In the genomic region with DNA sequence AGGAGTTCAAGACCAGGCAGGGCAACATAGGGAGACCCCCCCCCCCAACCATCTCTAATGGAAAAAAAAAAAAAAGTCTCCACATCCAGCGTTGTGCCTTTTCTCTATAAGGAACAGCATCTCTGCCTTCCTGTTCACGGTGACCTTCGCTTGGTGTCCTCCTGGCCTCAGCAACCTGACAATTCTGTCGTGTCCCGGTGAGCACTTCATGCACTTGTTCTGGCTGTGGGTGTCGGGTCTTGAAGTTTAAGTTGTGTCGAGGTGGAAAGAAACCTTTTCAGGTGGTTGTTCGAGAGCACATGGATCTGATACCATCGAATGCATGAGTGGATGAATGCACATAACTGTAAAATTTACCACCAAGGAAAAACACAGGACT, we compare ENCODE assay signal across 8 cellular contexts. TPM values are rescaled to one million over a fixed set of nuclear protein-coding genes. Genes with fewer than 3 reads are reported as not detected.
DNase-seq lines count a peak whose midpoint lies in the region; ATAC-seq, FAIRE-seq and TF ChIP-seq lines count a peak whose summit lies in the region.

No MANE protein-coding gene starts in this region.

- H3K27me3 ChIP-seq in lung (ENCODE audit: control insufficient read depth, insufficient read depth), result no peaks in the 10 kb centered on the region
- no peaks in the 10 kb centered on the region for H3K27me3 ChIP-seq in upper lobe of right lung

- no peak for TF ChIP-seq CTCF in astrocyte of the cerebellum (IDR thresholded peaks at IDR 0.05; ENCODE audit: low read depth, low read length, missing control alignments)
- no peak for TF ChIP-seq CTCF in lung (IDR thresholded peaks at IDR 0.05; ENCODE audit: control extremely low read depth, extremely low read depth)
- no peak for TF ChIP-seq CTCF in upper lobe of right lung (IDR thresholded peaks at IDR 0.05)

- peak overlapping the region; percentile 89 for H3K27ac Mint-ChIP-seq in activated naive CD4-positive, alpha-beta T cell treated with anti-CD3 and anti-CD28 coated beads, Interleukin-2, amount 50 U/mL, for 24 hours

- H3K4me3 Mint-ChIP-seq in activated naive CD4-positive, alpha-beta T cell treated with anti-CD3 and anti-CD28 coated beads, Interleukin-2, amount 50 U/mL, for 24 hours, result peak overlapping the region; percentile 96

- no peak for FAIRE-seq in urothelium cell line (lab: Jason Lieb, UNC)

- peaks cover 0 to 15% of the 10 kb centered on the region in 2 donors for H3K9me3 ChIP-seq in lung (ENCODE audit: control insufficient read depth in 2 of 2, insufficient read depth in 1 of 2, low read length in 1 of 2)
- peaks cover 28% of the 10 kb centered on the region for H3K9me3 ChIP-seq in upper lobe of right lung

- WGBS in lung, 2 donors, result 43 to 50% methylated on average over 8 to 9 of the region's 9 CpGs

- ATAC-seq in lung (ENCODE audit: insufficient read depth, low FRiP score) (no peak), upper lobe of right lung (no peak), GM18517 (IDR thresholded peaks at IDR 0.05; ENCODE audit: unreplicated experiment) (no peak), HG02970 (IDR thresholded peaks at IDR 0.05; ENCODE audit: low FRiP score, unreplicated experiment) (no peak)

- H3K4me3 ChIP-seq in astrocyte of the cerebellum (ENCODE audit: low read depth, low read length) (peak overlapping the region; percentile 78), lung (peak overlapping the region; percentile 96), upper lobe of right lung (peak overlapping the region; percentile 95)

- H3K36me3 ChIP-seq in lung (ENCODE audit: control insufficient read depth in 2 of 2, insufficient read depth in 2 of 2, low read length in 2 of 2) (peaks cover 0 to 2% of the 10 kb centered on the region in 2 donors), upper lobe of right lung (no peaks in the 10 kb centered on the region)

- in situ Hi-C loops in astrocyte of the cerebellum (cut with HindIII; ENCODE audit: low sequenced_read_pairs), result no loop called here

- H3K27me3 Mint-ChIP-seq in activated naive CD4-positive, alpha-beta T cell treated with anti-CD3 and anti-CD28 coated beads, Interleukin-2, amount 50 U/mL, for 24 hours, result no peaks in the 10 kb centered on the region

- peaks cover 20% of the 10 kb centered on the region for H3K9me3 Mint-ChIP-seq in activated naive CD4-positive, alpha-beta T cell treated with anti-CD3 and anti-CD28 coated beads, Interleukin-2, amount 50 U/mL, for 24 hours

- DNase-seq in activated naive CD4-positive, alpha-beta T cell (lab: John Stamatoyannopoulos, UW), result no peak
- DNase-seq in astrocyte of the cerebellum (ENCODE audit: low read depth) (no peak), lung (ENCODE audit: low spot score) (no peak), upper lobe of right lung (no peak), urothelium cell line (ENCODE audit: low spot score) (no peak)

- H3K27ac ChIP-seq in lung (ENCODE audit: low read depth in 1 of 2, low read length in 1 of 2) (peak overlapping the region; percentile 93 to 94), upper lobe of right lung (peak overlapping the region; percentile 92)

- intact Hi-C loops in upper lobe of right lung (cut with DNase I), result no loop called here

- peaks cover 34% of the 10 kb centered on the region for H3K36me3 Mint-ChIP-seq in activated naive CD4-positive, alpha-beta T cell treated with anti-CD3 and anti-CD28 coated beads, Interleukin-2, amount 50 U/mL, for 24 hours

- peaks cover 31% of the 10 kb centered on the region for H3K4me1 Mint-ChIP-seq in activated naive CD4-positive, alpha-beta T cell treated with anti-CD3 and anti-CD28 coated beads, Interleukin-2, amount 50 U/mL, for 24 hours

- peaks cover 2 to 3% of the 10 kb centered on the region in 2 donors for H3K4me1 ChIP-seq in lung (ENCODE audit: control insufficient read depth in 2 of 2, insufficient read depth in 2 of 2, low read length in 2 of 2)
- H3K4me1 ChIP-seq in upper lobe of right lung, result peaks cover 6% of the 10 kb centered on the region

RNA-seq across cellular contexts. Expression of gene ZNF559, which starts 0.6 kb away (rescaled TPM):
- total RNA-seq in lung (10 to 100 TPM; 13.5 to 57.9 TPM), upper lobe of right lung (21.2 TPM)
- 10 to 100 TPM in 1 of 2 donors, 1 to 10 TPM in 1; 9.3 to 16.5 TPM for polyA plus RNA-seq in lung

RNA-seq across cellular contexts. Expression of gene ZNF699, which starts 14.9 kb away (rescaled TPM):
- total RNA-seq in lung, result 10 to 100 TPM in 1 of 2 donors, 1 to 10 TPM in 1; 8.5 to 13.8 TPM
- 1 to 10 TPM in 1 of 2 donors, under 1 TPM in 1; 0.59 to 3.3 TPM for polyA plus RNA-seq in lung
- 5.3 TPM for total RNA-seq in upper lobe of right lung

RNA-seq across cellular contexts. Expression of gene ZNF177, which starts 38.2 kb away (rescaled TPM):
- total RNA-seq in lung (10 to 100 TPM in 1 of 2 donors, 1 to 10 TPM in 1; 1.7 to 11.5 TPM), upper lobe of right lung (3.3 TPM)
- polyA plus RNA-seq in lung, result 1 to 10 TPM in 1 of 2 donors, under 1 TPM in 1; 1.00 to 1.6 TPM
